19 cellular contexts compared by ENCODE assay signal in the genomic region with DNA sequence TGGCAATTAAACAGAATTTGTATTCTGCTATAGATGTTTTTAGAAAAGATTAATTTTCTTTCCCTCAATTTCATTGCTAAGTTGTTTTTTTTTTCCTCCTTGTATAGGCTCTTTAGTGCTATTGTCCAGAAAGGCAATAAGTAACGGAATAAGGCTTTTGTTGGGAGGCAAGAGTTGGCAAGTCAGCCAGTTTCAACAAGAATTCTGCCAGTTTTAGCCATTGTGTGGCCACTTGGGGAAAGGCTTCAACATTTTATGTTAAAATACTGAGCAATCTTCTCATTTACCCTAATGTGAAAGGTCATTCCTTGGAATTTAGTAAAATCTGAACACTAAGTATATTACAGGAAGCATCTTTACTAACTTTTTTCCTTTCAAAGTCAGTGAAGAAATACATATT.
"Had no signal": no experiment of that assay in that cellular context is flagged by ENCODE, and none has a peak within 500 bp of the region (broad histone marks: within the 10 kb centered on the region; RNA-seq: fewer than 3 reads in every experiment).

No MANE protein-coding gene starts in this region.

- H3K4me1 Mint-ChIP-seq: activated CD4-positive, alpha-beta T cell treated with anti-CD3 and anti-CD28 coated beads, Interleukin-2, amount 10 ng/mL, durations not matched to agents 24 days and 14 days; brain; nephron; stimulated activated memory B cell treated with anti-CD40 and anti-IgM and Interleukin-4, amounts not matched to agents 10 μg/mL and 1 μg/mL and 100 μg/mL, for 72 hours; T-cell had no signal

- H2AFZ ChIP-seq: hepatocyte had no signal

- H3K36me3 ChIP-seq: colonic mucosa, lower lobe of right lung, sigmoid colon, thyroid gland had no signal

- H3K36me3 Mint-ChIP-seq: brain; stimulated activated memory B cell treated with anti-CD40 and anti-IgM and Interleukin-4, amounts not matched to agents 10 μg/mL and 1 μg/mL and 100 μg/mL, for 72 hours; T-cell had no signal

- H3K27ac Mint-ChIP-seq: activated CD4-positive, alpha-beta T cell treated with anti-CD3 and anti-CD28 coated beads, Interleukin-2, amount 10 ng/mL, durations not matched to agents 24 days and 14 days; activated CD8-positive, alpha-beta T cell treated with anti-CD3 and anti-CD28 coated beads for 36 hours; activated naive CD4-positive, alpha-beta T cell treated with anti-CD3 and anti-CD28 coated beads for 36 hours; brain; nephron; stimulated activated memory B cell treated with anti-CD40 and anti-IgM and Interleukin-4, amounts not matched to agents 10 μg/mL and 1 μg/mL and 100 μg/mL, for 72 hours; T-cell had no signal

- FAIRE-seq: endometrium had no signal

- H3K4me2 ChIP-seq: hepatocyte had no signal

- DNase-seq: activated CD4-positive, alpha-beta T cell treated with anti-CD3 and anti-CD28 coated beads, Interleukin-2, amount 10 ng/mL, durations not matched to agents 24 days and 14 days; activated CD8-positive, alpha-beta T cell treated with anti-CD3 and anti-CD28 coated beads for 36 hours; activated naive CD4-positive, alpha-beta T cell treated with anti-CD3 and anti-CD28 coated beads for 36 hours; activated T-cell treated with anti-CD3 and anti-CD28 coated beads, Interleukin-2, amount 50 U/mL, for 4 hours; central memory CD4-positive, alpha-beta T cell; colonic mucosa; left cardiac atrium; lower lobe of right lung; psoas muscle; sigmoid colon; stimulated activated CD4-positive, alpha-beta T cell treated with anti-CD3 and anti-CD28 coated beads, Interleukin-4, amount 100 ng/mL, for 4 hours; T-cell; thyroid gland had no signal

- H3K27me3 Mint-ChIP-seq: activated CD4-positive, alpha-beta T cell treated with anti-CD3 and anti-CD28 coated beads, Interleukin-2, amount 10 ng/mL, durations not matched to agents 24 days and 14 days; activated CD8-positive, alpha-beta T cell treated with anti-CD3 and anti-CD28 coated beads for 36 hours; brain; stimulated activated memory B cell treated with anti-CD40 and anti-IgM and Interleukin-4, amounts not matched to agents 10 μg/mL and 1 μg/mL and 100 μg/mL, for 72 hours; T-cell had no signal

- H3K79me2 ChIP-seq: hepatocyte had no signal

- ATAC-seq: activated CD8-positive, alpha-beta T cell treated with anti-CD3 and anti-CD28 coated beads for 36 hours; activated T-cell treated with anti-CD3 and anti-CD28 coated beads, Interleukin-2, amount 50 U/mL, for 4 hours; lower lobe of right lung; psoas muscle; SK-N-SH treated with all-trans-retinoic acid at 6 μM for 48 hours; stimulated activated memory B cell treated with anti-CD40 and anti-IgM and Interleukin-4, amounts not matched to agents 10 μg/mL and 1 μg/mL and 100 μg/mL, for 72 hours; T-cell had no signal

- H3K4me3 ChIP-seq: colonic mucosa, hepatocyte, lower lobe of right lung, psoas muscle, sigmoid colon, thyroid gland had no signal

- H3K9me3 ChIP-seq: colonic mucosa, lower lobe of right lung, psoas muscle, sigmoid colon, thyroid gland had no signal

- H3K4me1 ChIP-seq: colonic mucosa, psoas muscle, sigmoid colon, thyroid gland had no signal

- H3K9me3 Mint-ChIP-seq: activated CD4-positive, alpha-beta T cell treated with anti-CD3 and anti-CD28 coated beads, Interleukin-2, amount 10 ng/mL, durations not matched to agents 24 days and 14 days; activated CD8-positive, alpha-beta T cell treated with anti-CD3 and anti-CD28 coated beads for 36 hours; activated naive CD4-positive, alpha-beta T cell treated with anti-CD3 and anti-CD28 coated beads for 36 hours; activated T-cell treated with anti-CD3 and anti-CD28 coated beads, Interleukin-2, amount 50 U/mL, for 4 hours; brain; nephron; stimulated activated memory B cell treated with anti-CD40 and anti-IgM and Interleukin-4, amounts not matched to agents 10 μg/mL and 1 μg/mL and 100 μg/mL, for 72 hours; T-cell had no signal

- H3K4me3 Mint-ChIP-seq: activated CD4-positive, alpha-beta T cell treated with anti-CD3 and anti-CD28 coated beads, Interleukin-2, amount 10 ng/mL, durations not matched to agents 24 days and 14 days; activated CD8-positive, alpha-beta T cell treated with anti-CD3 and anti-CD28 coated beads for 36 hours; activated naive CD4-positive, alpha-beta T cell treated with anti-CD3 and anti-CD28 coated beads for 36 hours; activated T-cell treated with anti-CD3 and anti-CD28 coated beads, Interleukin-2, amount 50 U/mL, for 4 hours; brain; nephron; stimulated activated memory B cell treated with anti-CD40 and anti-IgM and Interleukin-4, amounts not matched to agents 10 μg/mL and 1 μg/mL and 100 μg/mL, for 72 hours; T-cell had no signal

- H3K27ac ChIP-seq: colonic mucosa, hepatocyte, lower lobe of right lung, psoas muscle, sigmoid colon had no signal

- H3K27me3 ChIP-seq: colonic mucosa, hepatocyte, sigmoid colon, thyroid gland had no signal
